In genomic region chr12:133129368-133130037, GRCh38 we compare ENCODE assay signal across 8 cellular contexts. TPM values are rescaled to one million over a fixed set of nuclear protein-coding genes. Genes with fewer than 3 reads are reported as not detected.
DNase-seq lines count a peak whose midpoint lies in the region; ATAC-seq and TF ChIP-seq lines count a peak whose summit lies in the region.

No MANE protein-coding gene starts in this region.

- no peak for TF ChIP-seq CTCF in PC-3 (conservative IDR thresholded peaks at IDR 0.05; ENCODE audit: low read depth, low read length)
- TF ChIP-seq CTCF in mucosa of descending colon (IDR thresholded peaks at IDR 0.05) = no peak

- H3K4me2 ChIP-seq in PC-3 (ENCODE audit: low read length) = peak overlapping the region; percentile 87

- no peaks in the 10 kb centered on the region for H3K27me3 ChIP-seq in PC-3 (ENCODE audit: low read length)

- H2AFZ ChIP-seq in PC-3 (ENCODE audit: low read length) = peak overlapping the region; percentile 97

- H3K9me3 ChIP-seq in PC-3 (ENCODE audit: low read length) (peaks cover 43% of the 10 kb centered on the region), mucosa of descending colon (peaks cover 74% of the 10 kb centered on the region)

- no peak for DNase-seq in Right ventricle myocardium inferior (ENCODE audit: missing footprints)
- no peak for DNase-seq in cardiac septum (ENCODE audit: low spot score)
- DNase-seq in PC-3 = peak; percentile 35
- peak; percentile 14 to 46 for DNase-seq in dermis microvascular lymphatic vessel endothelial cell (ENCODE audit: low read depth in 2 of 2)
- DNase-seq in mucosa of descending colon = peak in 1 of 3 donors; percentile 36
- no peak for DNase-seq in NCI-H1417 treated with DMSO at 0.1 percent for 48 hours (lab: John Stamatoyannopoulos, UW)

- CTCF ChIA-PET in PC-3 (lab: Charles Lee) = no interaction called here

- peak overlapping the region; percentile 65 for H3K27ac ChIP-seq in PC-3 (ENCODE audit: low read length)

- H4K20me1 ChIP-seq in PC-3 (ENCODE audit: low read length) = no peaks in the 10 kb centered on the region

- H3F3A ChIP-seq in PC-3 (ENCODE audit: low read length, unreplicated experiment) = no peaks in the 10 kb centered on the region

- no peaks in the 10 kb centered on the region for H3K9me2 ChIP-seq in PC-3 (replicated peaks; ENCODE audit: low read length)

- intact Hi-C loops in Right ventricle myocardium inferior (cut with DNase I) = loop anchor here (1.0 kb wide), 2 partner anchors 49 to 52 kb away; partner anchors contain the start of genes ZNF140 and ZNF268
- intact Hi-C loops in cardiac septum (cut with DNase I) = loop anchor here (1.0 to 5.0 kb wide), 4 partner anchors 49 to 172 kb away; partner anchors contain the start of genes ZNF140, ZNF268, ZNF605 and ZNF84
- intact Hi-C loops in PC-3 (cut with micrococcal nuclease) = no loop called here
- intact Hi-C loops in mucosa of descending colon (cut with DNase I, micrococcal nuclease) = loop anchor here in 1 of 2 donors (2.0 kb wide), 1 partner anchor 49 kb away; the partner anchor contains the start of gene ZNF140

- H3K36me3 ChIP-seq in PC-3 (ENCODE audit: low read depth, low read length) (peaks cover 62% of the 10 kb centered on the region), mucosa of descending colon (ENCODE audit: low read depth) (no peaks in the 10 kb centered on the region)

- peak overlapping the region; percentile 70 for H3K9ac ChIP-seq in PC-3 (ENCODE audit: low read length)

- BruUV-seq in PC-3 (replicated peaks; lab: Mats Ljungman, UMichigan) = no TSS peak

- H3K4me3 ChIP-seq in PC-3 (ENCODE audit: low read length) = peak overlapping the region; percentile 80
- H3K4me3 ChIP-seq in mucosa of descending colon = peak overlapping the region; percentile 45

- H3K4me1 ChIP-seq in PC-3 (ENCODE audit: insufficient read depth, low read length) (no peaks in the 10 kb centered on the region), mucosa of descending colon (ENCODE audit: low read depth) (peaks cover 6% of the 10 kb centered on the region)

- ATAC-seq in Right ventricle myocardium inferior (peak; percentile 7), PC-3 (peak; percentile 12), mucosa of descending colon (peak; percentile 34), GM21390 (IDR thresholded peaks at IDR 0.05; ENCODE audit: unreplicated experiment) (no peak), GM18519 (IDR thresholded peaks at IDR 0.05; ENCODE audit: low FRiP score, unreplicated experiment) (no peak)

- POLR2A ChIA-PET in PC-3 (lab: Charles Lee; ENCODE audit: unreplicated experiment) = no interaction called here

- no peaks in the 10 kb centered on the region for H3K79me2 ChIP-seq in PC-3 (ENCODE audit: low read length)

RNA-seq across cellular contexts. Expression of gene ZNF891, which starts 0.6 kb away (rescaled TPM):
- 1.2 TPM for total RNA-seq in Right ventricle myocardium inferior
- 1.1 TPM for total RNA-seq in cardiac septum
- 0.86 and 0.98 TPM in 2 replicates for total RNA-seq in PC-3 (2014; rRNA removed)
- 0.51 TPM in 2 replicates for total RNA-seq in dermis microvascular lymphatic vessel endothelial cell
- 1 to 10 TPM; 1.4 to 4.3 (median 2.3) TPM for total RNA-seq in mucosa of descending colon

RNA-seq across cellular contexts. Expression of gene ZNF10, which starts 0.9 kb away (rescaled TPM):
- total RNA-seq in Right ventricle myocardium inferior (5.4 TPM), cardiac septum (8.0 TPM), PC-3 (2014; rRNA removed) (1.9 and 2.0 TPM in 2 replicates), dermis microvascular lymphatic vessel endothelial cell (4.7 and 8.1 TPM in 2 replicates), mucosa of descending colon (10 to 100 TPM in 1 of 3 donors, 1 to 10 TPM in 2; 5.4 to 13.8 (median 6.1) TPM)

RNA-seq across cellular contexts. Expression of gene ZNF140, which starts 48.8 kb away (rescaled TPM):
- total RNA-seq in Right ventricle myocardium inferior = 6.3 TPM
- total RNA-seq in cardiac septum = 8.4 TPM
- total RNA-seq in PC-3 (2014; rRNA removed) = 1.4 and 1.8 TPM in 2 replicates
- total RNA-seq in dermis microvascular lymphatic vessel endothelial cell = 33.4 and 36.7 TPM in 2 replicates
- 10 to 100 TPM; 10.7 to 14.1 (median 12.2) TPM for total RNA-seq in mucosa of descending colon

RNA-seq across cellular contexts. Expression of gene ZNF268, which starts 51.8 kb away (rescaled TPM):
- total RNA-seq in Right ventricle myocardium inferior = 6.8 TPM
- total RNA-seq in cardiac septum = 10.4 TPM
- 0.40 and 1.1 TPM in 2 replicates for total RNA-seq in PC-3 (2014; rRNA removed)
- 22.3 and 34.5 TPM in 2 replicates for total RNA-seq in dermis microvascular lymphatic vessel endothelial cell
- 10 to 100 TPM; 13.8 to 19.6 (median 19.4) TPM for total RNA-seq in mucosa of descending colon

Comparison
In these comparisons a context has a peak if more than half of its experiments do, and no peak if none do; other contexts are left out.
1. ATAC-seq: peak in Right ventricle myocardium inferior (single experiment), PC-3 (single experiment) and mucosa of descending colon (single experiment); none in GM21390 (single experiment) and GM18519 (single experiment).
2. DNase-seq: peak in PC-3 (single experiment) and dermis microvascular lymphatic vessel endothelial cell (2 of 2); none in Right ventricle myocardium inferior (single experiment), cardiac septum (single experiment) and NCI-H1417 treated with DMSO at 0.1 percent for 48 hours (single experiment).